ENCODE assay signal across 9 cellular contexts in genomic region chr3:40160933-40161332, GRCh38.
"Had no signal": no experiment of that assay in that cellular context is flagged by ENCODE, and none has a peak within 500 bp of the region (broad histone marks: within the 10 kb centered on the region; RNA-seq: fewer than 3 reads in every experiment).

No MANE protein-coding gene starts in this region.

- H3K27ac Mint-ChIP-seq: GM23338, H9 had no signal

- H3K4me3 ChIP-seq: GM23338 had no signal

- ATAC-seq: GM23338 had no signal

- DNase-seq: H9, HCEC 1CT, Kasumi-1, KG1 had no signal

- H3K27ac ChIP-seq: HL-60 had no signal

- H3K4me2 ChIP-seq: GM23338 had no signal

- H3K4me3 Mint-ChIP-seq: GM23338, H9 had no signal

- H3K4me1 Mint-ChIP-seq: GM23338, H9, IgD-negative memory B cell had no signal

- FAIRE-seq: H1, H54 had no signal

- H2AFZ ChIP-seq: GM23338 had no signal
